Comparison of ENCODE assay signal across 8 cellular contexts in genomic region chr2:62304429-62305417, GRCh38.
DNase-seq lines count a peak whose midpoint lies in the region; ATAC-seq and TF ChIP-seq lines count a peak whose summit lies in the region.

No MANE protein-coding gene starts in this region.

- no peak for TF ChIP-seq CTCF in fibroblast of mammary gland (conservative IDR thresholded peaks at IDR 0.05; ENCODE audit: control insufficient read depth, insufficient read depth, low read depth, low read length)

- H3K4me3 ChIP-seq in fibroblast of mammary gland (ENCODE audit: control insufficient read depth, low read depth, low read length), result no peak overlapping the region

- ATAC-seq in GM21526 (IDR thresholded peaks at IDR 0.05; ENCODE audit: low FRiP score, unreplicated experiment) (no peak), GM21381 (IDR thresholded peaks at IDR 0.05; ENCODE audit: unreplicated experiment) (no peak), GM21367 (IDR thresholded peaks at IDR 0.05; ENCODE audit: unreplicated experiment) (no peak)

- DNase-seq in GDM1 (lab: John Stamatoyannopoulos, UW) (peak; percentile 94), NCI-H2196 (lab: John Stamatoyannopoulos, UW; ENCODE audit: unreplicated experiment) (peak; percentile 78), fibroblast of mammary gland (ENCODE audit: low read depth) (peak; percentile 37), pulmonary artery endothelial cell (ENCODE audit: low read depth, low spot score) (peak; percentile 94)
- peak; percentile 84 for DNase-seq in activated CD8-positive, alpha-beta memory T cell treated with anti-CD3 and anti-CD28 coated beads for 24 hours

Comparison
In these comparisons a context has a peak if more than half of its experiments do, and no peak if none do; other contexts are left out.
1. DNase-seq: peak in every context shown above with its lines; median percentile 94 in GDM1; 94 in pulmonary artery endothelial cell; 84 in activated CD8-positive, alpha-beta memory T cell treated with anti-CD3 and anti-CD28 coated beads for 24 hours; 78 in NCI-H2196; 37 in fibroblast of mammary gland.